Comparison of ENCODE assay signal across 8 cellular contexts in genomic region chr11:33835143-33835878, GRCh38. TPM values are rescaled to one million over a fixed set of nuclear protein-coding genes. Genes with fewer than 3 reads are reported as not detected.
DNase-seq lines count a peak whose midpoint lies in the region; ATAC-seq, FAIRE-seq and TF ChIP-seq lines count a peak whose summit lies in the region.

No MANE protein-coding gene starts in this region.

- H3K9me3 ChIP-seq in tibial artery = no peaks in the 10 kb centered on the region
- no peaks in the 10 kb centered on the region for H3K9me3 ChIP-seq in CD8-positive, alpha-beta memory T cell (ENCODE audit: low read length)

- no peak overlapping the region for H3K4me3 Mint-ChIP-seq in CD8-positive, alpha-beta memory T cell
- H3K4me3 Mint-ChIP-seq in activated T-cell treated with anti-CD3 and anti-CD28 coated beads, Interleukin-2, amount 50 U/mL, for 4 hours = no peak overlapping the region

- H3K4me1 Mint-ChIP-seq in CD8-positive, alpha-beta memory T cell = no peaks in the 10 kb centered on the region
- no peaks in the 10 kb centered on the region for H3K4me1 Mint-ChIP-seq in activated T-cell treated with anti-CD3 and anti-CD28 coated beads, Interleukin-2, amount 50 U/mL, for 4 hours (ENCODE audit: low read depth)

- intact Hi-C loops in tibial artery (cut with DNase I; ENCODE audit: low total_unique reads) = no loop called here

- H3K9me3 Mint-ChIP-seq in CD8-positive, alpha-beta memory T cell = no peaks in the 10 kb centered on the region
- H3K9me3 Mint-ChIP-seq in activated T-cell treated with anti-CD3 and anti-CD28 coated beads, Interleukin-2, amount 50 U/mL, for 4 hours = no peaks in the 10 kb centered on the region

- no peak overlapping the region for H3K27ac ChIP-seq in tibial artery
- H3K27ac ChIP-seq in CD8-positive, alpha-beta memory T cell (ENCODE audit: low read depth, low read length) = no peak overlapping the region

- H3K27me3 ChIP-seq in tibial artery = peaks cover 0 to 22% of the 10 kb centered on the region in 2 donors
- H3K27me3 ChIP-seq in CD8-positive, alpha-beta memory T cell (ENCODE audit: insufficient read depth, low read length, poor library complexity, severe bottlenecking) = peaks cover 6% of the 10 kb centered on the region

- no peak overlapping the region for H3K27ac Mint-ChIP-seq in CD8-positive, alpha-beta memory T cell

- peak; percentile 96 for FAIRE-seq in A204.1 (lab: Jason Lieb, UNC)
- FAIRE-seq in GM12892 (lab: Jason Lieb, UNC) = peak; percentile 44

- H3K27me3 Mint-ChIP-seq in CD8-positive, alpha-beta memory T cell = peaks cover 9 to 62% of the 10 kb centered on the region in 2 donors
- H3K27me3 Mint-ChIP-seq in activated T-cell treated with anti-CD3 and anti-CD28 coated beads, Interleukin-2, amount 50 U/mL, for 4 hours (ENCODE audit: low read depth) = peaks cover 50% of the 10 kb centered on the region

- TF ChIP-seq CTCF in tibial artery (IDR thresholded peaks at IDR 0.05) = peak in 1 of 2 experiments; percentile 22

- DNase-seq in GM12892 (ENCODE audit: insufficient read length) (no peak), OCI-M1 (lab: John Stamatoyannopoulos, UW) (peak; percentile 74), fibroblast of the conjunctiva (ENCODE audit: low read depth) (peak; percentile 13), tibial artery (no peak)
- DNase-seq in CD8-positive, alpha-beta memory T cell = no peak
- DNase-seq in activated T-cell treated with anti-CD3 and anti-CD28 coated beads, Interleukin-2, amount 50 U/mL, for 4 hours = no peak

- CTCF ChIA-PET in CD8-positive, alpha-beta memory T cell (lab: Charles Lee) = interaction anchor here (1.5 kb wide), 1 partner anchor 27 kb away, joined by 4 read pairs; no protein-coding TSS in a partner anchor

- no peak for TF ChIP-seq POLR2A in GM12892 (IDR thresholded peaks at IDR 0.05; ENCODE audit: low read depth, low read length)

- POLR2A ChIA-PET in CD8-positive, alpha-beta memory T cell (lab: Charles Lee) = no interaction called here

- no peaks in the 10 kb centered on the region for H3K36me3 Mint-ChIP-seq in CD8-positive, alpha-beta memory T cell
- no peaks in the 10 kb centered on the region for H3K36me3 Mint-ChIP-seq in activated T-cell treated with anti-CD3 and anti-CD28 coated beads, Interleukin-2, amount 50 U/mL, for 4 hours (ENCODE audit: insufficient read depth)

- no peaks in the 10 kb centered on the region for H3K4me1 ChIP-seq in tibial artery
- no peaks in the 10 kb centered on the region for H3K4me1 ChIP-seq in CD8-positive, alpha-beta memory T cell (ENCODE audit: insufficient read depth, low read length)

- ATAC-seq in HG03045 (IDR thresholded peaks at IDR 0.05; ENCODE audit: unreplicated experiment) = no peak
- no peak for ATAC-seq in activated T-cell treated with anti-CD3 and anti-CD28 coated beads, Interleukin-2, amount 50 U/mL, for 4 hours

- no peak overlapping the region for H3K4me3 ChIP-seq in tibial artery
- H3K4me3 ChIP-seq in CD8-positive, alpha-beta memory T cell (ENCODE audit: low read length) = no peak overlapping the region

- H3K36me3 ChIP-seq in tibial artery = no peaks in the 10 kb centered on the region
- no peaks in the 10 kb centered on the region for H3K36me3 ChIP-seq in CD8-positive, alpha-beta memory T cell (ENCODE audit: insufficient read depth, low read length)

RNA-seq across cellular contexts. Expression of gene LMO2, which starts 56.6 kb away (rescaled TPM):
- polyA plus RNA-seq in GM12892 (2012; ENCODE audit: missing spikeins) = 21.5 TPM
- total RNA-seq in CD8-positive, alpha-beta memory T cell = under 1 TPM; 0.13 to 0.53 TPM
- not detected for polyA plus RNA-seq in CD8-positive, alpha-beta memory T cell
- under 1 TPM; 0.18 to 0.57 (median 0.38) TPM for total RNA-seq in activated T-cell treated with anti-CD3 and anti-CD28 coated beads, Interleukin-2, amount 50 U/mL, for 4 hours

Comparison
In these comparisons a context has a peak if more than half of its experiments do, and no peak if none do; other contexts are left out.
1. DNase-seq: peak in OCI-M1 (single experiment) and fibroblast of the conjunctiva (single experiment); none in GM12892 (single experiment), tibial artery (0 of 2), CD8-positive, alpha-beta memory T cell (0 of 5) and activated T-cell treated with anti-CD3 and anti-CD28 coated beads, Interleukin-2, amount 50 U/mL, for 4 hours (single experiment).